Comparison of ENCODE assay signal across 12 cellular contexts in genomic region chr10:74079028-74079913, GRCh38.
A peak's percentile ranks its signal among the peaks of the same experiment; 100 is the strongest.
DNase-seq lines count a peak whose midpoint lies in the region; ATAC-seq and TF ChIP-seq lines count a peak whose summit lies in the region.
"Had no signal": no experiment of that assay in that cellular context is flagged by ENCODE, and none has a peak within 500 bp of the region (broad histone marks: within the 10 kb centered on the region; RNA-seq: fewer than 3 reads in every experiment).

No MANE protein-coding gene starts in this region.

- ATAC-seq in HG03196 (IDR thresholded peaks at IDR 0.05; ENCODE audit: unreplicated experiment), result no peak
- no peak for ATAC-seq in HG03571 (IDR thresholded peaks at IDR 0.05; ENCODE audit: unreplicated experiment)

- H3K9me3 ChIP-seq in Loucy (ENCODE audit: insufficient read depth, low read depth, low read length) (no peaks in the 10 kb centered on the region), tibial nerve (no peaks in the 10 kb centered on the region)
- H3K9me3 ChIP-seq: testis had no signal

- no peak overlapping the region for H3K4me3 Mint-ChIP-seq in nephron progenitor cell

- no peaks in the 10 kb centered on the region for H3K9me3 Mint-ChIP-seq in nephron progenitor cell

- TF ChIP-seq CTCF in Loucy (conservative IDR thresholded peaks at IDR 0.05; ENCODE audit: low read length) (no peak), cardiac fibroblast (IDR thresholded peaks at IDR 0.05; ENCODE audit: low read depth, low read length) (no peak), nephron progenitor cell (IDR thresholded peaks at IDR 0.05) (no peak), tibial nerve (IDR thresholded peaks at IDR 0.05) (no peak)

- H3K27ac Mint-ChIP-seq in nephron progenitor cell, result peak overlapping the region; percentile 40

- H3K4me3 ChIP-seq in Loucy (ENCODE audit: low read length, poor library complexity, severe bottlenecking) (no peak overlapping the region), cardiac fibroblast (replicated peaks in 1 of 2; ENCODE audit: low read depth in 2 of 2, low read length in 2 of 2) (no peak overlapping the region), tibial nerve (no peak overlapping the region)
- H3K4me3 ChIP-seq: testis had no signal

- no peak overlapping the region for H2AFZ ChIP-seq in Loucy (ENCODE audit: low read length)

- H4K20me1 ChIP-seq in Loucy (ENCODE audit: insufficient read depth, low read length, poor library complexity, severe bottlenecking), result peaks cover 4% of the 10 kb centered on the region

- H3K4me2 ChIP-seq in Loucy (ENCODE audit: low read depth, low read length, poor library complexity, severe bottlenecking), result peak overlapping the region; percentile 50

- TF ChIP-seq POLR2A in tibial nerve (IDR thresholded peaks at IDR 0.05), result no peak

- no peak for TF ChIP-seq EP300 in tibial nerve (IDR thresholded peaks at IDR 0.05)

- H3K36me3 ChIP-seq in Loucy (ENCODE audit: insufficient read depth, low read length) (peaks cover 18% of the 10 kb centered on the region; the same call in 1 of the 2 replicates), tibial nerve (peaks cover 0 to 30% (median 2%) of the 10 kb centered on the region in 3 donors)

- H3K27me3 Mint-ChIP-seq in nephron progenitor cell (ENCODE audit: low read depth, poor library complexity), result no peaks in the 10 kb centered on the region

- peaks cover 3% of the 10 kb centered on the region; the same call in 1 of the 2 replicates for H3F3A ChIP-seq in Loucy (ENCODE audit: low read depth)

- DNase-seq in Caki2 (ENCODE audit: low read depth) (peak; percentile 76), cardiac fibroblast (ENCODE audit: low read depth in 2 of 2) (peak; percentile 39 to 54), nephron progenitor cell (no peak), tibial nerve (ENCODE audit: low spot score in 2 of 2) (no peak), AG08396 (ENCODE audit: low spot score) (no peak)
- DNase-seq: activated CD8-positive, alpha-beta memory T cell treated with anti-CD3 and anti-CD28 coated beads for 24 hours; glutamatergic neuron; Right ventricle myocardium superior; testis had no signal

- peak overlapping the region; percentile 0 for H3K9ac ChIP-seq in Loucy (ENCODE audit: low read depth, low read length, poor library complexity, severe bottlenecking)

- H3K9me2 ChIP-seq in Loucy (replicated peaks; ENCODE audit: low read depth, low read length), result no peaks in the 10 kb centered on the region

- no peaks in the 10 kb centered on the region for H3K79me2 ChIP-seq in Loucy (ENCODE audit: insufficient read depth, low read length)

- peaks cover 5% of the 10 kb centered on the region for H3K4me1 Mint-ChIP-seq in nephron progenitor cell

- in situ Hi-C loops in Caki2 (cut with HindIII; ENCODE audit: low pct_unique_long_range_greater_than_20kb, low sequenced_read_pairs), result no loop called here

- peaks cover 37% of the 10 kb centered on the region for H3K4me1 ChIP-seq in Loucy (ENCODE audit: insufficient read depth, low read length, poor library complexity, severe bottlenecking)
- H3K4me1 ChIP-seq in tibial nerve, result peaks cover 0 to 69% (median 27%) of the 10 kb centered on the region in 4 donors
- H3K4me1 ChIP-seq: testis had no signal

- 47 to 53% methylated on average over 4 of the region's 4 CpGs for WGBS in tibial nerve, 2 donors

- H3K36me3 Mint-ChIP-seq in nephron progenitor cell (ENCODE audit: low read depth), result peaks cover 20% of the 10 kb centered on the region

- H3K27me3 ChIP-seq in Loucy (ENCODE audit: insufficient read depth, low read length, poor library complexity, severe bottlenecking), result no peaks in the 10 kb centered on the region
- H3K27me3 ChIP-seq in tibial nerve, result no peaks in the 10 kb centered on the region
- H3K27me3 ChIP-seq: testis had no signal

- H3K27ac ChIP-seq in tibial nerve, result peak overlapping the region in 1 of 4 donors; percentile 14
- H3K27ac ChIP-seq: testis had no signal

Comparison
In these comparisons a context has a peak if more than half of its experiments do, and no peak if none do; other contexts are left out.
1. DNase-seq: peak in Caki2 (single experiment) and cardiac fibroblast (2 of 2); none in nephron progenitor cell (single experiment), tibial nerve (0 of 2) and AG08396 (single experiment).